In genomic region chr11:73340164-73340563, GRCh38 we compare ENCODE assay signal across 2 cellular contexts.
A peak's percentile ranks its signal among the peaks of the same experiment; 100 is the strongest.
TF ChIP-seq lines count a peak whose summit lies in the region.

No MANE protein-coding gene starts in this region.

TF ChIP-seq in IMR-90, 13 proteins besides CTCF, POLR2A, EP300 and RAD21:
- TF ChIP-seq BHLHE40 (IDR thresholded peaks at IDR 0.05; ENCODE audit: low read depth, low read length) = no peak
- TF ChIP-seq CEBPB (IDR thresholded peaks at IDR 0.05; ENCODE audit: low read depth, low read length) = no peak
- TF ChIP-seq NFE2L2 (IDR thresholded peaks at IDR 0.05; ENCODE audit: low read depth, low read length) = no peak
- no peak for TF ChIP-seq RFX5 (IDR thresholded peaks at IDR 0.05; ENCODE audit: low read depth, low read length)
- TF ChIP-seq MAZ (IDR thresholded peaks at IDR 0.05; ENCODE audit: borderline replicate concordance, low read depth, low read length) = no peak
- TF ChIP-seq RCOR1 (IDR thresholded peaks at IDR 0.05; ENCODE audit: insufficient replicate concordance, low read length) = no peak
- TF ChIP-seq SMC3 (IDR thresholded peaks at IDR 0.05; ENCODE audit: low read depth, low read length) = no peak
- no peak for TF ChIP-seq FOS (IDR thresholded peaks at IDR 0.05; ENCODE audit: low read depth, low read length)
TF ChIP-seq in IMR-90: peak in this region for 0.

TF ChIP-seq in K562, 482 proteins besides CTCF, POLR2A, EP300 and RAD21:
- TF ChIP-seq SMARCA5 (IDR thresholded peaks at IDR 0.05) (peak; percentile 78; the same call in 1 of the 2 replicates), BCOR (IDR thresholded peaks at IDR 0.05) (0 out of 2 replicates have a peak, but pooled peaks have one; percentile 29), RBM25 (IDR thresholded peaks at IDR 0.05; ENCODE audit: low read depth, low read length, severe bottlenecking) (peak; percentile 83), TRIM24 (IDR thresholded peaks at IDR 0.05) (no peak), ZNF436 (CRISPR knock-in tag; IDR thresholded peaks at IDR 0.05) (peak; percentile 84), RCOR1 (IDR thresholded peaks at IDR 0.05; ENCODE audit: borderline replicate concordance in 1 of 2, low read depth in 2 of 2, low read length in 2 of 2) (0 out of 4 replicates have a peak, but pooled peaks of 1 of the 2 experiments have one; percentile 11), ARID4B (CRISPR knock-in tag; IDR thresholded peaks at IDR 0.05) (no peak), XRCC4 (IDR thresholded peaks at IDR 0.05; ENCODE audit: extremely low read depth, insufficient read depth, insufficient read length) (no peak), ELK1 (CRISPR knock-in tag; IDR thresholded peaks at IDR 0.05) (no peak), KDM1A (IDR thresholded peaks at IDR 0.05) (peak in 1 of 2 experiments; percentile 21; a peak in 1 of 4 replicates), ZBTB8A (IDR thresholded peaks at IDR 0.05; ENCODE audit: partially characterized antibody) (no peak), BRCA1 (IDR thresholded peaks at IDR 0.05) (no peak), BRCA1 (CRISPR knock-in tag; IDR thresholded peaks at IDR 0.05) (no peak), HEY1 (CRISPR knock-in tag; IDR thresholded peaks at IDR 0.05; ENCODE audit: borderline replicate concordance) (no peak), ZFP36 (IDR thresholded peaks at IDR 0.05; ENCODE audit: low read depth, low read length, partially characterized antibody) (peak; percentile 99)
